ENCODE assay signal across 16 cellular contexts in genomic region chr12:90028620-90029051, GRCh38.
DNase-seq lines count a peak whose midpoint lies in the region; ATAC-seq and TF ChIP-seq lines count a peak whose summit lies in the region.
"Had no signal": no experiment of that assay in that cellular context is flagged by ENCODE, and none has a peak within 500 bp of the region (broad histone marks: within the 10 kb centered on the region; RNA-seq: fewer than 3 reads in every experiment).

No MANE protein-coding gene starts in this region.

- no peak overlapping the region for H3K9ac ChIP-seq in parathyroid adenoma

- H3K9me3 ChIP-seq in parathyroid adenoma (ENCODE audit: control insufficient read depth, low read length) (no peaks in the 10 kb centered on the region), heart left ventricle (no peaks in the 10 kb centered on the region)
- H3K9me3 ChIP-seq in CD8-positive, alpha-beta T cell (ENCODE audit: low read length) = no peaks in the 10 kb centered on the region
- H3K9me3 ChIP-seq: pancreas, SJCRH30 had no signal

- intact Hi-C loops in CD8-positive, alpha-beta T cell (cut with DNase I, micrococcal nuclease) = no loop called here
- intact Hi-C loops in left ventricle myocardium superior (cut with micrococcal nuclease) = no loop called here
- intact Hi-C loops in heart left ventricle (cut with DNase I) = no loop called here

- H3K4me3 ChIP-seq in GM06990 (replicated peaks; ENCODE audit: low read depth, low read length) = no peak overlapping the region
- no peak overlapping the region for H3K4me3 ChIP-seq in parathyroid adenoma (ENCODE audit: low read depth, low read length)
- no peak overlapping the region for H3K4me3 ChIP-seq in CD8-positive, alpha-beta T cell (ENCODE audit: low read depth, low read length)
- no peak overlapping the region for H3K4me3 ChIP-seq in heart left ventricle
- H3K4me3 ChIP-seq: pancreas, SJCRH30 had no signal

- CTCF ChIA-PET in CD8-positive, alpha-beta T cell (lab: Charles Lee) = no interaction called here
- CTCF ChIA-PET in T-cell (lab: Charles Lee) = no interaction called here

- TF ChIP-seq CTCF in GM06990 (IDR thresholded peaks at IDR 0.05; ENCODE audit: insufficient read depth, low read length, poor library complexity, severe bottlenecking) (no peak), parathyroid adenoma (IDR thresholded peaks at IDR 0.05) (no peak), heart left ventricle (IDR thresholded peaks at IDR 0.05) (no peak)
- TF ChIP-seq CTCF in CD8-positive, alpha-beta T cell (IDR thresholded peaks at IDR 0.05) = no peak

- H3K4me1 ChIP-seq in parathyroid adenoma (peaks cover 25% of the 10 kb centered on the region), heart left ventricle (peaks cover 0 to 11% (median 2%) of the 10 kb centered on the region in 12 donors)
- no peaks in the 10 kb centered on the region for H3K4me1 ChIP-seq in CD8-positive, alpha-beta T cell (ENCODE audit: insufficient read depth, low read length)
- H3K4me1 ChIP-seq: pancreas had no signal

- DNase-seq in GM06990 (ENCODE audit: extremely low read depth, insufficient read length) (peak; percentile 10), NCI-H1105 treated with DMSO at 0.1 percent for 48 hours (lab: John Stamatoyannopoulos, UW) (peak; percentile 38), dermis microvascular lymphatic vessel endothelial cell (ENCODE audit: low read depth in 2 of 2) (peak; percentile 50 to 83), left ventricle myocardium superior (no peak), heart left ventricle (no peak), T-cell (no peak)
- DNase-seq in CD8-positive, alpha-beta T cell = no peak
- DNase-seq: activated CD4-positive, alpha-beta T cell treated with anti-CD3 and anti-CD28 coated beads for 4 hours; activated effector memory CD4-positive, alpha-beta T cell treated with Interleukin-2 at 50 U/mL for 16 hours; central memory CD4-positive, alpha-beta T cell; NCI-H526; pancreas; stimulated activated CD4-positive, alpha-beta T cell treated with anti-CD3 and anti-CD28 coated beads, Interleukin-2, amount 100 ng/mL, for 48 hours had no signal

- H3K4me1 Mint-ChIP-seq in CD8-positive, alpha-beta T cell (ENCODE audit: low read depth) = peaks cover 9% of the 10 kb centered on the region
- peaks cover 11 to 15% (median 15%) of the 10 kb centered on the region in 3 donors for H3K4me1 Mint-ChIP-seq in T-cell

- peak overlapping the region; percentile 40 for H2AFZ ChIP-seq in parathyroid adenoma

- H3K4me3 Mint-ChIP-seq in CD8-positive, alpha-beta T cell = no peak overlapping the region
- no peak overlapping the region for H3K4me3 Mint-ChIP-seq in T-cell
- H3K4me3 Mint-ChIP-seq: stimulated activated naive CD8-positive, alpha-beta T cell treated with anti-CD3 and anti-CD28 coated beads, Interleukin-15, Interleukin-2, amounts not matched to agents 100 ng/mL and 50 ng/mL, for 24 hours had no signal

- no peak overlapping the region for H3K27ac Mint-ChIP-seq in CD8-positive, alpha-beta T cell
- peak overlapping the region in 1 of 2 donors; percentile 16 for H3K27ac Mint-ChIP-seq in T-cell
- H3K27ac Mint-ChIP-seq: stimulated activated naive CD8-positive, alpha-beta T cell treated with anti-CD3 and anti-CD28 coated beads, Interleukin-15, Interleukin-2, amounts not matched to agents 100 ng/mL and 50 ng/mL, for 24 hours had no signal

- POLR2A ChIA-PET in CD8-positive, alpha-beta T cell (lab: Charles Lee) = no interaction called here
- POLR2A ChIA-PET in T-cell (lab: Charles Lee) = interaction anchor here in 1 of 2 donors (0.6 kb wide), 1 partner anchor 32 kb away, joined by 3 read pairs; no protein-coding TSS in a partner anchor

- no peaks in the 10 kb centered on the region for H3K79me2 ChIP-seq in parathyroid adenoma

- H3K9me3 Mint-ChIP-seq in CD8-positive, alpha-beta T cell = no peaks in the 10 kb centered on the region
- peaks cover 0 to 5% (median 0%) of the 10 kb centered on the region in 3 donors for H3K9me3 Mint-ChIP-seq in T-cell
- H3K9me3 Mint-ChIP-seq: stimulated activated naive CD8-positive, alpha-beta T cell treated with anti-CD3 and anti-CD28 coated beads, Interleukin-15, Interleukin-2, amounts not matched to agents 100 ng/mL and 50 ng/mL, for 24 hours had no signal

- no peak for ATAC-seq in CD8-positive, alpha-beta T cell
- ATAC-seq in left ventricle myocardium superior (no peak), heart left ventricle (no peak), T-cell (replicated peaks in 1 of 4) (no peak)

- peak overlapping the region; percentile 22 for H3K4me2 ChIP-seq in parathyroid adenoma (ENCODE audit: low read length)

- peaks cover 2% of the 10 kb centered on the region for H3K27me3 Mint-ChIP-seq in CD8-positive, alpha-beta T cell (ENCODE audit: low read depth)
- peaks cover 0 to 3% of the 10 kb centered on the region in 2 donors for H3K27me3 Mint-ChIP-seq in T-cell
- H3K27me3 Mint-ChIP-seq: stimulated activated naive CD8-positive, alpha-beta T cell treated with anti-CD3 and anti-CD28 coated beads, Interleukin-15, Interleukin-2, amounts not matched to agents 100 ng/mL and 50 ng/mL, for 24 hours had no signal

- no peaks in the 10 kb centered on the region for H3K27me3 ChIP-seq in GM06990 (replicated peaks; ENCODE audit: control insufficient read depth, insufficient read depth, low read length)
- no peaks in the 10 kb centered on the region for H3K27me3 ChIP-seq in parathyroid adenoma (ENCODE audit: control insufficient read depth, insufficient read depth, low read length)
- H3K27me3 ChIP-seq in CD8-positive, alpha-beta T cell (ENCODE audit: insufficient read depth, low read length) = no peaks in the 10 kb centered on the region
- H3K27me3 ChIP-seq in heart left ventricle = no peaks in the 10 kb centered on the region
- H3K27me3 ChIP-seq: pancreas, SJCRH30 had no signal

- no peak for TF ChIP-seq POLR2A in heart left ventricle (IDR thresholded peaks at IDR 0.05)

- peak overlapping the region; percentile 43 for H3K27ac ChIP-seq in parathyroid adenoma
- H3K27ac ChIP-seq in CD8-positive, alpha-beta T cell (ENCODE audit: low read depth, low read length) = no peak overlapping the region
- no peak overlapping the region for H3K27ac ChIP-seq in heart left ventricle
- H3K27ac ChIP-seq: pancreas, SJCRH30 had no signal

- no peaks in the 10 kb centered on the region for H3K36me3 Mint-ChIP-seq in CD8-positive, alpha-beta T cell
- H3K36me3 Mint-ChIP-seq in T-cell = no peaks in the 10 kb centered on the region

- no peaks in the 10 kb centered on the region for H3K36me3 ChIP-seq in GM06990 (ENCODE audit: control insufficient read depth, insufficient read depth, low read length)
- no peaks in the 10 kb centered on the region for H3K36me3 ChIP-seq in parathyroid adenoma (ENCODE audit: control insufficient read depth, insufficient read depth, low read length)
- H3K36me3 ChIP-seq in CD8-positive, alpha-beta T cell (ENCODE audit: insufficient read depth, low read length) = no peaks in the 10 kb centered on the region
- H3K36me3 ChIP-seq in heart left ventricle = no peaks in the 10 kb centered on the region
- H3K36me3 ChIP-seq: pancreas, SJCRH30 had no signal

Comparison
In these comparisons a context has a peak if more than half of its experiments do, and no peak if none do; other contexts are left out.
1. DNase-seq: peak in GM06990 (single experiment), NCI-H1105 treated with DMSO at 0.1 percent for 48 hours (single experiment) and dermis microvascular lymphatic vessel endothelial cell (2 of 2); none in CD8-positive, alpha-beta T cell (0 of 7), left ventricle myocardium superior (single experiment), heart left ventricle (0 of 5) and T-cell (0 of 34).